In genomic region chr10:113425596-113425995, GRCh38 we compare ENCODE assay signal across 2 cellular contexts.
TF ChIP-seq lines count a peak whose summit lies in the region.

No MANE protein-coding gene starts in this region.

TF ChIP-seq in A549, 52 proteins besides CTCF, POLR2A, EP300 and RAD21 (continued from another document):
- no peak for TF ChIP-seq REST (IDR thresholded peaks at IDR 0.05)
- TF ChIP-seq FOSL2 (IDR thresholded peaks at IDR 0.05): no peak
- no peak for TF ChIP-seq FOSL2 (CRISPR knock-in tag; IDR thresholded peaks at IDR 0.05)
- no peak for TF ChIP-seq HOXB5 (CRISPR knock-in tag; IDR thresholded peaks at IDR 0.05)
- TF ChIP-seq NFE2L2 (conservative IDR thresholded peaks at IDR 0.05; ENCODE audit: low read length): no peak
- no peak for TF ChIP-seq BHLHE40 (IDR thresholded peaks at IDR 0.05; ENCODE audit: low read depth, low read length)
- no peak for TF ChIP-seq ZFP36 (IDR thresholded peaks at IDR 0.05; ENCODE audit: borderline replicate concordance, partially characterized antibody)
- TF ChIP-seq HDAC2 (IDR thresholded peaks at IDR 0.05): no peak
- TF ChIP-seq EHF (CRISPR knock-in tag; IDR thresholded peaks at IDR 0.05): no peak
- no peak for TF ChIP-seq EHMT2 (IDR thresholded peaks at IDR 0.05; ENCODE audit: low read depth)
- TF ChIP-seq RNF2 (IDR thresholded peaks at IDR 0.05; ENCODE audit: borderline replicate concordance, low read depth): no peak

TF ChIP-seq in HEK293, 187 proteins besides CTCF, POLR2A, EP300 and RAD21 (continued from another document and continues in another):
- TF ChIP-seq, protein P1, sequence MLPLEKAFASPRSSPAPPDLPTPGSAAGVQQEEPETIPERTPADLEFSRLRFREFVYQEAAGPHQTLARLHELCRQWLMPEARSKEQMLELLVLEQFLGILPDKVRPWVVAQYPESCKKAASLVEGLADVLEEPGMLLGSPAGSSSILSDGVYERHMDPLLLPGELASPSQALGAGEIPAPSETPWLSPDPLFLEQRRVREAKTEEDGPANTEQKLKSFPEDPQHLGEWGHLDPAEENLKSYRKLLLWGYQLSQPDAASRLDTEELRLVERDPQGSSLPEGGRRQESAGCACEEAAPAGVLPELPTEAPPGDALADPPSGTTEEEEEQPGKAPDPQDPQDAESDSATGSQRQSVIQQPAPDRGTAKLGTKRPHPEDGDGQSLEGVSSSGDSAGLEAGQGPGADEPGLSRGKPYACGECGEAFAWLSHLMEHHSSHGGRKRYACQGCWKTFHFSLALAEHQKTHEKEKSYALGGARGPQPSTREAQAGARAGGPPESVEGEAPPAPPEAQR (tag by site-specific recombination; IDR thresholded peaks at IDR 0.05): no peak
- TF ChIP-seq ZNF433 (tag by site-specific recombination; IDR thresholded peaks at IDR 0.05; ENCODE audit: low read depth) (no peak), REPIN1 (tag by site-specific recombination; IDR thresholded peaks at IDR 0.05; ENCODE audit: low read depth) (no peak), IKZF3 (tag by site-specific recombination; IDR thresholded peaks at IDR 0.05) (0 out of 2 replicates have a peak, but pooled peaks have one; percentile 36), HOXA7 (CRISPR knock-in tag; IDR thresholded peaks at IDR 0.05; ENCODE audit: borderline replicate concordance) (no peak), ZNF292 (tag by site-specific recombination; IDR thresholded peaks at IDR 0.05; ENCODE audit: borderline replicate concordance, low read depth) (no peak), SCRT1 (tag by site-specific recombination; IDR thresholded peaks at IDR 0.05; ENCODE audit: borderline replicate concordance) (no peak), ZFP69B (tag by site-specific recombination; IDR thresholded peaks at IDR 0.05) (no peak), ZSCAN4 (tag by site-specific recombination; IDR thresholded peaks at IDR 0.05) (no peak), ZBTB8A (tag by site-specific recombination; IDR thresholded peaks at IDR 0.05) (no peak), ZNF2 (tag by site-specific recombination; IDR thresholded peaks at IDR 0.05) (no peak), ZNF488 (tag by site-specific recombination; IDR thresholded peaks at IDR 0.05) (no peak), OSR2 (tag by site-specific recombination; IDR thresholded peaks at IDR 0.05) (peak; percentile 93), ZNF776 (tag by site-specific recombination; IDR thresholded peaks at IDR 0.05; ENCODE audit: borderline replicate concordance) (no peak), ZNF843 (tag by site-specific recombination; IDR thresholded peaks at IDR 0.05) (0 out of 2 replicates have a peak, but pooled peaks have one; percentile 14), SP7 (tag by site-specific recombination; IDR thresholded peaks at IDR 0.05) (0 out of 2 replicates have a peak, but pooled peaks have one; percentile 43), ZNF121 (tag by site-specific recombination; IDR thresholded peaks at IDR 0.05) (no peak), ZNF518A (tag by site-specific recombination; conservative IDR thresholded peaks at IDR 0.05; ENCODE audit: low read depth) (no peak), ZFP3 (tag by site-specific recombination; IDR thresholded peaks at IDR 0.05; ENCODE audit: low read depth) (no peak), ZNF280D (tag by site-specific recombination; IDR thresholded peaks at IDR 0.05) (no peak), KLF10 (tag by site-specific recombination; IDR thresholded peaks at IDR 0.05) (no peak), ZNF366 (tag by site-specific recombination; conservative IDR thresholded peaks at IDR 0.05) (peak; percentile 42; the same call in 1 of the 2 replicates), ZNF837 (tag by site-specific recombination; IDR thresholded peaks at IDR 0.05) (no peak), ZNF707 (tag by site-specific recombination; IDR thresholded peaks at IDR 0.05) (no peak), PBX3 (CRISPR knock-in tag; IDR thresholded peaks at IDR 0.05) (no peak), ZNF23 (tag by site-specific recombination; IDR thresholded peaks at IDR 0.05; ENCODE audit: borderline replicate concordance) (no peak), ZNF580 (tag by site-specific recombination; IDR thresholded peaks at IDR 0.05) (no peak), ZBTB7A (tag by site-specific recombination; IDR thresholded peaks at IDR 0.05; ENCODE audit: low read depth) (no peak), SP3 (tag by site-specific recombination; IDR thresholded peaks at IDR 0.05) (no peak), ZNF148 (tag by site-specific recombination; IDR thresholded peaks at IDR 0.05; ENCODE audit: borderline replicate concordance) (no peak), KLF7 (tag by site-specific recombination; IDR thresholded peaks at IDR 0.05; ENCODE audit: borderline replicate concordance) (peak; percentile 60; the same call in 1 of the 2 replicates), SP2 (tag by site-specific recombination; IDR thresholded peaks at IDR 0.05) (no peak)
- TF ChIP-seq, protein P2, sequence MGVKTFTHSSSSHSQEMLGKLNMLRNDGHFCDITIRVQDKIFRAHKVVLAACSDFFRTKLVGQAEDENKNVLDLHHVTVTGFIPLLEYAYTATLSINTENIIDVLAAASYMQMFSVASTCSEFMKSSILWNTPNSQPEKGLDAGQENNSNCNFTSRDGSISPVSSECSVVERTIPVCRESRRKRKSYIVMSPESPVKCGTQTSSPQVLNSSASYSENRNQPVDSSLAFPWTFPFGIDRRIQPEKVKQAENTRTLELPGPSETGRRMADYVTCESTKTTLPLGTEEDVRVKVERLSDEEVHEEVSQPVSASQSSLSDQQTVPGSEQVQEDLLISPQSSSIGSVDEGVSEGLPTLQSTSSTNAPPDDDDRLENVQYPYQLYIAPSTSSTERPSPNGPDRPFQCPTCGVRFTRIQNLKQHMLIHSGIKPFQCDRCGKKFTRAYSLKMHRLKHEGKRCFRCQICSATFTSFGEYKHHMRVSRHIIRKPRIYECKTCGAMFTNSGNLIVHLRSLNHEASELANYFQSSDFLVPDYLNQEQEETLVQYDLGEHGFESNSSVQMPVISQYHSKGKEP (tag by site-specific recombination; IDR thresholded peaks at IDR 0.05): 0 out of 2 replicates have a peak, but pooled peaks have one; percentile 50
- TF ChIP-seq, protein P3, sequence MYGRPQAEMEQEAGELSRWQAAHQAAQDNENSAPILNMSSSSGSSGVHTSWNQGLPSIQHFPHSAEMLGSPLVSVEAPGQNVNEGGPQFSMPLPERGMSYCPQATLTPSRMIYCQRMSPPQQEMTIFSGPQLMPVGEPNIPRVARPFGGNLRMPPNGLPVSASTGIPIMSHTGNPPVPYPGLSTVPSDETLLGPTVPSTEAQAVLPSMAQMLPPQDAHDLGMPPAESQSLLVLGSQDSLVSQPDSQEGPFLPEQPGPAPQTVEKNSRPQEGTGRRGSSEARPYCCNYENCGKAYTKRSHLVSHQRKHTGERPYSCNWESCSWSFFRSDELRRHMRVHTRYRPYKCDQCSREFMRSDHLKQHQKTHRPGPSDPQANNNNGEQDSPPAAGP (tag by site-specific recombination; IDR thresholded peaks at IDR 0.05): peak; percentile 64; the same call in 1 of the 2 replicates
